Comparison of ENCODE assay signal across 9 cellular contexts in genomic region chr2:24421668-24422067, GRCh38.
DNase-seq lines count a peak whose midpoint lies in the region; ATAC-seq and TF ChIP-seq lines count a peak whose summit lies in the region.
"Had no signal": no experiment of that assay in that cellular context is flagged by ENCODE, and none has a peak within 500 bp of the region (broad histone marks: within the 10 kb centered on the region; RNA-seq: fewer than 3 reads in every experiment).

No MANE protein-coding gene starts in this region.

- in situ Hi-C loops in GM23248 (cut with MboI), result loop anchor here (25.0 kb wide), 2 partner anchors 541 to 766 kb away; partner anchors contain the start of gene DNAJC27

- no peak overlapping the region for H3K27ac ChIP-seq in GM23248
- H3K27ac ChIP-seq in OCI-LY3 (ENCODE audit: low read length), result no peak overlapping the region
- H3K27ac ChIP-seq in foreskin keratinocyte, result no peak overlapping the region
- H3K27ac ChIP-seq in osteoblast (ENCODE audit: low read depth, low read length), result no peak overlapping the region
- H3K27ac ChIP-seq in upper lobe of right lung, result no peak overlapping the region

- peaks cover 0 to 1% of the 10 kb centered on the region in 2 donors for H3K36me3 Mint-ChIP-seq in activated T-cell treated with anti-CD3 and anti-CD28 coated beads, Interleukin-2, amount 50 U/mL, for 72 hours (ENCODE audit: insufficient read depth in 2 of 2)

- no peaks in the 10 kb centered on the region for H3K79me2 ChIP-seq in GM23248 (ENCODE audit: insufficient read depth)
- no peaks in the 10 kb centered on the region for H3K79me2 ChIP-seq in OCI-LY3 (ENCODE audit: low read length)
- H3K79me2 ChIP-seq in osteoblast (ENCODE audit: insufficient read depth, low read length), result no peaks in the 10 kb centered on the region

- ATAC-seq in activated T-cell treated with anti-CD3 and anti-CD28 coated beads, Interleukin-2, amount 50 U/mL, for 72 hours (replicated peaks in 1 of 2), result peak; percentile 56 to 70
- ATAC-seq in foreskin keratinocyte (peak; percentile 39), upper lobe of right lung (peak; percentile 91), HG03378 (IDR thresholded peaks at IDR 0.05; ENCODE audit: unreplicated experiment) (no peak)

- H3F3A ChIP-seq in GM23248 (ENCODE audit: insufficient read depth), result no peaks in the 10 kb centered on the region

- H3K4me3 ChIP-seq in GM23248 (no peak overlapping the region), OCI-LY3 (ENCODE audit: low read length) (no peak overlapping the region), osteoblast (ENCODE audit: insufficient read depth, low read length) (no peak overlapping the region), upper lobe of right lung (no peak overlapping the region)

- no peaks in the 10 kb centered on the region for H3K9me3 ChIP-seq in GM23248 (ENCODE audit: low read depth)
- H3K9me3 ChIP-seq in OCI-LY3 (ENCODE audit: insufficient read depth, low read length), result no peaks in the 10 kb centered on the region
- H3K9me3 ChIP-seq in osteoblast (ENCODE audit: low read depth, low read length), result no peaks in the 10 kb centered on the region
- H3K9me3 ChIP-seq in upper lobe of right lung, result no peaks in the 10 kb centered on the region

- H3K4me2 ChIP-seq in GM23248 (ENCODE audit: unreplicated experiment) (no peak overlapping the region), OCI-LY3 (ENCODE audit: low read length) (peak overlapping the region; percentile 23; the same call in 1 of the 2 replicates), osteoblast (ENCODE audit: insufficient read depth, low read length) (no peak overlapping the region)

- H3K4me1 ChIP-seq in GM23248 (ENCODE audit: insufficient read depth) (no peaks in the 10 kb centered on the region), OCI-LY3 (ENCODE audit: low read length) (0 out of 2 replicates have a peak, but pooled peaks cover 3% of the 10 kb centered on the region), foreskin keratinocyte (peaks cover 3% of the 10 kb centered on the region), osteoblast (ENCODE audit: insufficient read depth, low read length) (no peaks in the 10 kb centered on the region), upper lobe of right lung (no peaks in the 10 kb centered on the region)

- intact Hi-C loops in upper lobe of right lung (cut with DNase I), result loop anchor here (10.0 kb wide), 1 partner anchor 403 kb away; no protein-coding TSS in a partner anchor

- H3K4me3 Mint-ChIP-seq in activated T-cell treated with anti-CD3 and anti-CD28 coated beads, Interleukin-2, amount 50 U/mL, for 72 hours, result no peak overlapping the region
- H3K4me3 Mint-ChIP-seq: nephron had no signal

- no peak overlapping the region for H2AFZ ChIP-seq in GM23248
- H2AFZ ChIP-seq in OCI-LY3 (ENCODE audit: low read depth, low read length), result 0 out of 2 replicates have a peak overlapping the region, but pooled peaks have one; percentile 23
- peak overlapping the region; percentile 20 for H2AFZ ChIP-seq in osteoblast (ENCODE audit: low read length)

- DNase-seq in AG08396 (ENCODE audit: low spot score), result peak; percentile 22
- DNase-seq in GM23248, result peak; percentile 57
- peak; percentile 64 to 68 for DNase-seq in activated T-cell treated with anti-CD3 and anti-CD28 coated beads, Interleukin-2, amount 50 U/mL, for 72 hours
- DNase-seq in foreskin keratinocyte, result no peak
- DNase-seq in osteoblast (ENCODE audit: insufficient read length, low spot score, missing footprints), result no peak
- no peak for DNase-seq in upper lobe of right lung

- H4K20me1 ChIP-seq in GM23248 (ENCODE audit: insufficient read depth) (no peaks in the 10 kb centered on the region), OCI-LY3 (ENCODE audit: insufficient read depth, low read length) (no peaks in the 10 kb centered on the region), osteoblast (ENCODE audit: insufficient read depth, low read length) (no peaks in the 10 kb centered on the region)

- H3K9ac ChIP-seq in GM23248 (no peak overlapping the region), OCI-LY3 (ENCODE audit: low read length) (no peak overlapping the region)

- 12 to 21% methylated on average over 4 of the region's 4 CpGs for WGBS in GM23248 (ENCODE audit: low coverage in 1 of 2, low lambda C conversion rate in 2 of 2, missing lambda C conversion rate in 2 of 2), 2 experiments

- no peaks in the 10 kb centered on the region for H3K27me3 Mint-ChIP-seq in activated T-cell treated with anti-CD3 and anti-CD28 coated beads, Interleukin-2, amount 50 U/mL, for 72 hours (ENCODE audit: low read depth)

- H3K4me1 Mint-ChIP-seq in activated T-cell treated with anti-CD3 and anti-CD28 coated beads, Interleukin-2, amount 50 U/mL, for 72 hours (ENCODE audit: low read depth), result no peaks in the 10 kb centered on the region

- H3K27ac Mint-ChIP-seq in activated T-cell treated with anti-CD3 and anti-CD28 coated beads, Interleukin-2, amount 50 U/mL, for 72 hours, result no peak overlapping the region
- H3K27ac Mint-ChIP-seq: nephron had no signal

- H3K9me3 Mint-ChIP-seq in activated T-cell treated with anti-CD3 and anti-CD28 coated beads, Interleukin-2, amount 50 U/mL, for 72 hours, result peaks cover 2% of the 10 kb centered on the region in 2 donors

- TF ChIP-seq CTCF in OCI-LY3 (IDR thresholded peaks at IDR 0.05; ENCODE audit: low read depth, low read length), result peak; percentile 89
- TF ChIP-seq CTCF in foreskin keratinocyte (conservative IDR thresholded peaks at IDR 0.05), result peak; percentile 65
- TF ChIP-seq CTCF in osteoblast (IDR thresholded peaks at IDR 0.05; ENCODE audit: extremely low read depth, low read depth, low read length), result peak; percentile 55
- peak; percentile 65 for TF ChIP-seq CTCF in upper lobe of right lung (IDR thresholded peaks at IDR 0.05)

- no peaks in the 10 kb centered on the region for H3K36me3 ChIP-seq in GM23248 (ENCODE audit: low read depth)
- H3K36me3 ChIP-seq in OCI-LY3 (replicated peaks; ENCODE audit: low read depth, low read length), result no peaks in the 10 kb centered on the region
- H3K36me3 ChIP-seq in osteoblast (ENCODE audit: insufficient read depth, low read length), result no peaks in the 10 kb centered on the region
- H3K36me3 ChIP-seq in upper lobe of right lung, result no peaks in the 10 kb centered on the region

- H3K9me2 ChIP-seq in GM23248 (ENCODE audit: insufficient read depth), result no peaks in the 10 kb centered on the region

- no peaks in the 10 kb centered on the region for H3K27me3 ChIP-seq in GM23248 (replicated peaks; ENCODE audit: insufficient read depth)
- no peaks in the 10 kb centered on the region for H3K27me3 ChIP-seq in OCI-LY3 (ENCODE audit: low read depth, low read length)
- H3K27me3 ChIP-seq in foreskin keratinocyte, result peaks cover 7% of the 10 kb centered on the region
- no peaks in the 10 kb centered on the region for H3K27me3 ChIP-seq in osteoblast (ENCODE audit: insufficient read depth, low read length)
- no peaks in the 10 kb centered on the region for H3K27me3 ChIP-seq in upper lobe of right lung

Comparison
In these comparisons a context has a peak if more than half of its experiments do, and no peak if none do; other contexts are left out.
1. DNase-seq: peak in AG08396 (single experiment), GM23248 (single experiment) and activated T-cell treated with anti-CD3 and anti-CD28 coated beads, Interleukin-2, amount 50 U/mL, for 72 hours (2 of 2); none in foreskin keratinocyte (0 of 2), osteoblast (single experiment) and upper lobe of right lung (single experiment).
2. Peak in every context shown above with its lines, with median percentiles within 50 percentile points of each other: CTCF ChIP-seq.